ENCODE assay signal across 4 cellular contexts in genomic region chrX:154672084-154672483, GRCh38. TPM values are rescaled to one million over a fixed set of nuclear protein-coding genes. Genes with fewer than 3 reads are reported as not detected.
"Had no signal": no experiment of that assay in that cellular context is flagged by ENCODE, and none has a peak within 500 bp of the region (broad histone marks: within the 10 kb centered on the region; RNA-seq: fewer than 3 reads in every experiment).

No MANE protein-coding gene starts in this region.

RNA-seq across cellular contexts. Expression of gene CTAG2, which starts 18.7 kb away (rescaled TPM):
- total RNA-seq: HepG2, HT-29 had no signal
- polyA plus RNA-seq: HepG2, IgD-negative memory B cell had no signal

RNA-seq across cellular contexts. Expression of gene CTAG1B, which starts 53.0 kb away (rescaled TPM):
- total RNA-seq: HepG2, HT-29, IMR-90 had no signal
- polyA plus RNA-seq: HepG2, IgD-negative memory B cell, IMR-90 had no signal
